8 cellular contexts compared by ENCODE assay signal in the genomic region with DNA sequence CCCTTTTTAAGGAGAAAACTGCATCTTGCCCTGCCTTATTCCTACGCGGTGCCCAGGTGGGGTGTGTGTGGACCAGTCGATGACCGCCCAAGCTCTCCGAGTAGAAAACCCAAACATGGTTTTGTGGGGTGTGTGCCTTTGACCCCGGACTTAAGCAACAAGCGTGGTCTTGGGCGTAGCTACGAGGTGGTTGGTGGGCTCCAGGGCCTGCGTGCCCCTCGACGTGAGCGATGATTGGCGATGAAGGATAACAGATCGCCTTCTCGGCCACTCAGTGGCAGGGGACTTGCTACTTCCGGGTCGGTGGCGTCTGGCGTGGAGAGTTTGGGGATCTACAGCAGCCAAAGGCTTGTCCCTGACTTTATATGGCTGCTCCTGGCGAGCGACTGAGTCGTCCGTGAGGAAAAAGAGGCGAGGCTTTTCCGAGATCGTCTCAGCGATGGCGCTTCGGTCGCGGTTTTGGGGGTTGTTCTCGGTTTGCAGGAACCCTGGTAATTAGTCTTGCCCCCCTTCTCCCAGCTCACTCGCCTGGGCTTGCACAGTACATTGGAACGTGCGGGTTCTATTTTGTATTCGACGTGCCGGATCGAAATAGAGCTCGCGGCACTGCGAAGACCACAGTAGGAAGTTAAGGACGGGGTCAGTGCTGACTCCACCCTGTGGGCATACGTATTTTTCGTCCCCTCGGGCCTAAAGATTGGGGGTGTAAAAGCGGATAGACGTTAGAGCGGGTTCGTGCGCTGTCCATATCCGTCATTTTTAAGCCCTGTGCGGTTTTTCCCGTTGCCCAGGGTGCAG. TPM values are rescaled to one million over a fixed set of nuclear protein-coding genes. Genes with fewer than 3 reads are reported as not detected.
A peak's percentile ranks its signal among the peaks of the same experiment; 100 is the strongest.
DNase-seq lines count a peak whose midpoint lies in the region; ATAC-seq and TF ChIP-seq lines count a peak whose summit lies in the region.

A gene (plus strand): TSS at position 319 of the 798 bp plus-strand sequence. CDS start 121 bp downstream, at position 440.

- H3K4me1 ChIP-seq in ACC112 (ENCODE audit: control insufficient read depth, insufficient read depth, low read length, unreplicated experiment) (peaks cover 29% of the 10 kb centered on the region), breast epithelium (peaks cover 4 to 19% of the 10 kb centered on the region in 2 donors)

- TF ChIP-seq CTCF in VCaP (conservative IDR thresholded peaks at IDR 0.05) (no peak), breast epithelium (IDR thresholded peaks at IDR 0.05) (no peak)

- H3K9me3 ChIP-seq in breast epithelium (no peaks in the 10 kb centered on the region), iPS-18c (ENCODE audit: control insufficient read depth, insufficient read depth, low read length) (no peaks in the 10 kb centered on the region)

- H2AFZ ChIP-seq in ACC112 (ENCODE audit: low read length, unreplicated experiment), result peak within 1 kb of the TSS; percentile 94

- peak; percentile 58 for DNase-seq in NCI-H2196 treated with DMSO at 0.1 percent for 48 hours (lab: John Stamatoyannopoulos, UW; ENCODE audit: unreplicated experiment)
- DNase-seq in breast epithelium (ENCODE audit: low spot score in 2 of 2), result peak; percentile 91 to 93

- no peak for TF ChIP-seq POLR2A in breast epithelium (IDR thresholded peaks at IDR 0.05)

- intact Hi-C loops in breast epithelium (cut with DNase I; ENCODE audit: low total_unique reads), result no loop called here

- peak within 1 kb of the TSS; percentile 77 for H3K27ac ChIP-seq in ACC112 (ENCODE audit: low read depth, low read length)
- H3K27ac ChIP-seq in VCaP, result peak within 1 kb of the TSS; percentile 92
- H3K27ac ChIP-seq in breast epithelium, result peak within 1 kb of the TSS; percentile 94 to 97
- H3K27ac ChIP-seq in skin epidermis, result peak within 1 kb of the TSS; percentile 80 to 98 (median 93)

- peaks cover 78% of the 10 kb centered on the region for H3K79me2 ChIP-seq in ACC112 (ENCODE audit: control insufficient read depth, insufficient read depth, low read length, unreplicated experiment)

- H3K27me3 ChIP-seq in ACC112 (ENCODE audit: insufficient read depth, low read length) (no peaks in the 10 kb centered on the region), breast epithelium (no peaks in the 10 kb centered on the region)

- ATAC-seq in GM18870 (IDR thresholded peaks at IDR 0.05; ENCODE audit: unreplicated experiment), result peak; percentile 74
- ATAC-seq in HG03135 (IDR thresholded peaks at IDR 0.05; ENCODE audit: unreplicated experiment), result peak; percentile 87

- H3K36me3 ChIP-seq in ACC112 (ENCODE audit: insufficient read depth, low read length) (peaks cover 41% of the 10 kb centered on the region), breast epithelium (no peaks in the 10 kb centered on the region)

- H3K4me3 ChIP-seq in ACC112 (ENCODE audit: low read depth, low read length) (peak within 1 kb of the TSS; percentile 98), breast epithelium (peak within 1 kb of the TSS; percentile 86 to 99 (median 92)), iPS-18c (ENCODE audit: insufficient read depth, low read depth, low read length) (peak within 1 kb of the TSS; percentile 95), skin epidermis (peak within 1 kb of the TSS; percentile 86 to 100 (median 95))

RNA-seq across cellular contexts. Expression of the gene that starts here (rescaled TPM):
- total RNA-seq in breast epithelium, result 10 to 100 TPM; 52.8 to 72.9 (median 68.2) TPM

Comparison
In these comparisons a context has a peak if more than half of its experiments do, and no peak if none do; other contexts are left out.
1. Peak in every context shown above with its lines: DNase-seq, ATAC-seq, H3K4me3 ChIP-seq and H3K27ac ChIP-seq.